8 cellular contexts compared by ENCODE assay signal in genomic region chr13:112605531-112605990, GRCh38. TPM values are rescaled to one million over a fixed set of nuclear protein-coding genes. Genes with fewer than 3 reads are reported as not detected.
DNase-seq lines count a peak whose midpoint lies in the region; TF ChIP-seq lines count a peak whose summit lies in the region.

No MANE protein-coding gene starts in this region.

- no peaks in the 10 kb centered on the region for H3K4me1 ChIP-seq in ES-I3 (ENCODE audit: insufficient read depth, low read length)

- H3K9ac ChIP-seq in ES-I3 (ENCODE audit: low read depth, low read length) = peak overlapping the region; percentile 75; the same call in 1 of the 2 replicates

- H3K4me3 ChIP-seq in fibroblast of pulmonary artery (replicated peaks; ENCODE audit: low read depth, low read length) (peak overlapping the region; percentile 60), retinal pigment epithelial cell (ENCODE audit: low read length) (peak overlapping the region; percentile 60)

- no peaks in the 10 kb centered on the region for H3K36me3 ChIP-seq in ES-I3 (ENCODE audit: insufficient read depth, low read length)

- H3K9me3 ChIP-seq in ES-I3 (ENCODE audit: control insufficient read depth, insufficient read depth, low read length) = no peaks in the 10 kb centered on the region

- DNase-seq in RPMI7951 (ENCODE audit: low read depth) (peak; percentile 41), fibroblast of pulmonary artery (ENCODE audit: low read depth) (no peak), retinal pigment epithelial cell (ENCODE audit: low read depth) (no peak), NCI-H2196 (lab: John Stamatoyannopoulos, UW; ENCODE audit: unreplicated experiment) (no peak), NCI-H345 treated with DMSO at 0.1 percent for 48 hours (lab: John Stamatoyannopoulos, UW; ENCODE audit: unreplicated experiment) (no peak), NAMALWA (ENCODE audit: low spot score) (no peak), NCI-H526 treated with DMSO at 0.1 percent for 48 hours (lab: John Stamatoyannopoulos, UW) (no peak)

- TF ChIP-seq CTCF in fibroblast of pulmonary artery (IDR thresholded peaks at IDR 0.05; ENCODE audit: low read length, missing control alignments) = no peak
- no peak for TF ChIP-seq CTCF in retinal pigment epithelial cell (conservative IDR thresholded peaks at IDR 0.05; ENCODE audit: low read depth, low read length)

RNA-seq across cellular contexts. Expression of gene TUBGCP3, which starts 17.6 kb away (rescaled TPM):
- total RNA-seq in RPMI7951 (2014; rRNA removed; shearing (Covaris generic)) = 14.0 and 17.3 TPM in 2 replicates
